In the genomic region with DNA sequence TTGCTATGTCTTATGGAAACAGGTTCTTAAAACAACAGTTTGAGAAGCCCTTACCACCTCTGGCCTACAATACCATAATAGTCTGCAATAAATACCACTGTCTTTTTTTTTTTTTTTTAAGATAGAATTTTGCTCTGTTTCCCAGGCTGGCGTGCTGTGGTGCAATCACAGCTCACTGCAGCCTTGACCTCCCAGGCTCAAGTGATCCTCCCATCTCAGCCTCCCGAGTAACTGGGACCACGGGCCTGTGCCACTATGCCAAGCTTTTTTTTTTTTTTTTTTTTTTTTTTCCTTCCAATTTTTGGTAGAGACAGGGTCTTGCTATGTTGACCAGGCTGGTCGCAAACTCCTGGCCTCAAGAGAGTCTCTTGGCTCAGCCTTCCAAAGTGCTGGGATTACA, we compare ENCODE assay signal across 21 cellular contexts. TPM values are rescaled to one million over a fixed set of nuclear protein-coding genes. Genes with fewer than 3 reads are reported as not detected.
DNase-seq lines count a peak whose midpoint lies in the region; ATAC-seq, FAIRE-seq and TF ChIP-seq lines count a peak whose summit lies in the region.
"Had no signal": no experiment of that assay in that cellular context is flagged by ENCODE, and none has a peak within 500 bp of the region (broad histone marks: within the 10 kb centered on the region; RNA-seq: fewer than 3 reads in every experiment).

No MANE protein-coding gene starts in this region.

- peaks cover 97% of the 10 kb centered on the region for H3K36me3 Mint-ChIP-seq in activated T-helper 17 cell treated with anti-CD3 and anti-CD28 coated beads, Interleukin-2, amount 50 U/mL, for 72 hours (ENCODE audit: low read depth)

- H3K27ac Mint-ChIP-seq in activated T-helper 17 cell treated with anti-CD3 and anti-CD28 coated beads, Interleukin-2, amount 50 U/mL, for 72 hours = peak overlapping the region; percentile 15
- H3K27ac Mint-ChIP-seq: B cell; CD4-positive, alpha-beta T cell; CD8-positive, alpha-beta T cell had no signal

- H3K79me2 ChIP-seq in PC-9 (ENCODE audit: low read depth) = peaks cover 12% of the 10 kb centered on the region; the same call in 1 of the 2 replicates

- H3K27me3 ChIP-seq in PC-9 (ENCODE audit: insufficient read depth, low read depth) (no peaks in the 10 kb centered on the region), gastroesophageal sphincter (no peaks in the 10 kb centered on the region)
- H3K27me3 ChIP-seq: BLaER1 treated with 17β-estradiol and CSF1 and Interleukin-3, amounts not matched to agents 10 nM and 100 nM had no signal

- H3K27me3 Mint-ChIP-seq in activated T-helper 17 cell treated with anti-CD3 and anti-CD28 coated beads, Interleukin-2, amount 50 U/mL, for 72 hours = no peaks in the 10 kb centered on the region
- H3K27me3 Mint-ChIP-seq: B cell; CD4-positive, alpha-beta T cell had no signal

- no peak for TF ChIP-seq EP300 in gastroesophageal sphincter (IDR thresholded peaks at IDR 0.05)

- H3K4me1 ChIP-seq in HEK293 (ENCODE audit: control insufficient read depth, insufficient read depth, low read length) = peaks cover 4% of the 10 kb centered on the region; the same call in 1 of the 2 replicates
- no peaks in the 10 kb centered on the region for H3K4me1 ChIP-seq in PC-9 (replicated peaks; ENCODE audit: insufficient read depth)
- H3K4me1 ChIP-seq in gastroesophageal sphincter = peaks cover 0 to 9% (median 0%) of the 10 kb centered on the region in 3 donors
- H3K4me1 ChIP-seq: A549 had no signal

- DNase-seq in PC-9 (no peak), 8988T (no peak)
- DNase-seq in activated naive CD4-positive, alpha-beta T cell treated with Interleukin-2 at 50 U/mL for 16 hours = no peak
- DNase-seq: AML-193; Caco-2; Calu3; CD4-positive, alpha-beta T cell; CD8-positive, alpha-beta T cell; DMS79 treated with DMSO at 0.1 percent for 48 hours; GF-D8 had no signal

- no peaks in the 10 kb centered on the region for H3K9me3 ChIP-seq in HEK293 (ENCODE audit: control insufficient read depth, insufficient read depth, low read depth, low read length)
- H3K9me3 ChIP-seq in PC-9 (ENCODE audit: insufficient read depth, low read depth) = no peaks in the 10 kb centered on the region
- no peaks in the 10 kb centered on the region for H3K9me3 ChIP-seq in gastroesophageal sphincter
- H3K9me3 ChIP-seq: A549; BLaER1 treated with 17β-estradiol and CSF1 and Interleukin-3, amounts not matched to agents 10 nM and 100 nM; Caco-2 had no signal

- H3K4me3 Mint-ChIP-seq in activated T-helper 17 cell treated with anti-CD3 and anti-CD28 coated beads, Interleukin-2, amount 50 U/mL, for 72 hours = no peak overlapping the region
- H3K4me3 Mint-ChIP-seq: B cell; CD4-positive, alpha-beta T cell; CD8-positive, alpha-beta T cell had no signal

- H4K20me1 ChIP-seq in PC-9 (ENCODE audit: insufficient read depth) = peaks cover 12% of the 10 kb centered on the region; the same call in 1 of the 2 replicates

- POLR2A ChIA-PET in HEK293 (lab: Yijun Ruan, JAX) (interaction anchor here (0.7 kb wide), 1 partner anchor 33 kb away, joined by 7 read pairs; no protein-coding TSS in a partner anchor), PC-9 (lab: Charles Lee; ENCODE audit: unreplicated experiment) (no interaction called here)

- H3K4me1 Mint-ChIP-seq in activated T-helper 17 cell treated with anti-CD3 and anti-CD28 coated beads, Interleukin-2, amount 50 U/mL, for 72 hours = peaks cover 11% of the 10 kb centered on the region

- no peaks in the 10 kb centered on the region for H3K9me2 ChIP-seq in PC-9 (ENCODE audit: insufficient read depth)

- no peak overlapping the region for H3K4me2 ChIP-seq in PC-9
- H3K4me2 ChIP-seq: A549; BLaER1 treated with 17β-estradiol and CSF1 and Interleukin-3, amounts not matched to agents 10 nM and 100 nM had no signal

- no peak for ATAC-seq in activated T-helper 17 cell treated with anti-CD3 and anti-CD28 coated beads, Interleukin-2, amount 50 U/mL, for 72 hours (replicated peaks)
- ATAC-seq in gastroesophageal sphincter = no peak
- ATAC-seq: A549; CD8-positive, alpha-beta T cell had no signal

- TSS peak; percentile 24 for BruUV-seq in PC-9 (replicated peaks; lab: Mats Ljungman, UMichigan)

- FAIRE-seq in islet of Langerhans (lab: Jason Lieb, UNC) = peak; percentile 36
- FAIRE-seq: A549, G401.6, GM12891, GM19239 had no signal

- intact Hi-C loops in PC-9 (cut with micrococcal nuclease; ENCODE audit: unreplicated experiment) = loop anchor here (10.0 kb wide), 1 partner anchor 158 kb away; no protein-coding TSS in a partner anchor

- H3F3A ChIP-seq in PC-9 (ENCODE audit: insufficient read depth, low read depth) = peaks cover 8% of the 10 kb centered on the region; the same call in 1 of the 2 replicates

- no peaks in the 10 kb centered on the region for H3K9me3 Mint-ChIP-seq in activated T-helper 17 cell treated with anti-CD3 and anti-CD28 coated beads, Interleukin-2, amount 50 U/mL, for 72 hours
- H3K9me3 Mint-ChIP-seq: CD4-positive, alpha-beta T cell; CD8-positive, alpha-beta T cell had no signal

- TF ChIP-seq POLR2A in gastroesophageal sphincter (IDR thresholded peaks at IDR 0.05) = no peak

- TF ChIP-seq CTCF in HEK293 (tag by site-specific recombination; IDR thresholded peaks at IDR 0.05) (no peak), PC-9 (conservative IDR thresholded peaks at IDR 0.05) (no peak), gastroesophageal sphincter (IDR thresholded peaks at IDR 0.05) (no peak)

- H3K27ac ChIP-seq in HEK293 (ENCODE audit: extremely low read depth, low read depth, low read length) (no peak overlapping the region), PC-9 (no peak overlapping the region), gastroesophageal sphincter (no peak overlapping the region)
- H3K27ac ChIP-seq: A549; BLaER1 treated with 17β-estradiol and CSF1 and Interleukin-3, amounts not matched to agents 10 nM and 100 nM; C4-2B had no signal

- WGBS in gastroesophageal sphincter (ENCODE audit: low coverage in 1 of 2), 2 donors = 85% methylated on average over 3 of the region's 4 CpGs; no CpG with 5 or more reads in 1 of the 2 donors

- H3K4me3 ChIP-seq in HEK293 (ENCODE audit: low read depth, low read length) (no peak overlapping the region), PC-9 (no peak overlapping the region), gastroesophageal sphincter (no peak overlapping the region)
- H3K4me3 ChIP-seq: A549; BLaER1 treated with 17β-estradiol and CSF1 and Interleukin-3, amounts not matched to agents 10 nM and 100 nM had no signal

- CTCF ChIA-PET in HEK293 (lab: Yijun Ruan, JAX) (no interaction called here), PC-9 (lab: Charles Lee) (interaction anchor here (0.6 kb wide), 2 partner anchors 12 to 30 kb away, joined by 3 to 6 read pairs; no protein-coding TSS in a partner anchor)

- no peak overlapping the region for H2AFZ ChIP-seq in PC-9

- H3K36me3 ChIP-seq in HEK293 (ENCODE audit: control insufficient read depth in 2 of 2, insufficient read depth in 1 of 2, low read length in 2 of 2) (peaks cover 60 to 84% of the 10 kb centered on the region in 2 experiments), PC-9 (ENCODE audit: low read depth) (peaks cover 25% of the 10 kb centered on the region), gastroesophageal sphincter (peaks cover 0 to 79% of the 10 kb centered on the region in 2 donors)

TF ChIP-seq in HEK293, 187 proteins besides CTCF, POLR2A, EP300 and RAD21:
- TF ChIP-seq ZNF707 (tag by site-specific recombination; IDR thresholded peaks at IDR 0.05) = no peak
- TF ChIP-seq, protein P1, sequence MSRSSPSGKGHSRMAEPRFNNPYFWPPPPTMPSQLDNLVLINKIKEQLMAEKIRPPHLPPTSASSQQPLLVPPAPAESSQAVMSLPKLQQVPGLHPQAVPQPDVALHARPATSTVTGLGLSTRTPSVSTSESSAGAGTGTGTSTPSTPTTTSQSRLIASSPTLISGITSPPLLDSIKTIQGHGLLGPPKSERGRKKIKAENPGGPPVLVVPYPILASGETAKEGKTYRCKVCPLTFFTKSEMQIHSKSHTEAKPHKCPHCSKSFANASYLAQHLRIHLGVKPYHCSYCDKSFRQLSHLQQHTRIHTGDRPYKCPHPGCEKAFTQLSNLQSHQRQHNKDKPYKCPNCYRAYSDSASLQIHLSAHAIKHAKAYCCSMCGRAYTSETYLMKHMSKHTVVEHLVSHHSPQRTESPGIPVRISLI (tag by site-specific recombination; IDR thresholded peaks at IDR 0.05) = peak; percentile 90

RNA-seq across cellular contexts. Expression of a gene that starts 37.0 kb away (rescaled TPM):
- total RNA-seq in PC-9 (2021) (59.5 and 64.5 TPM in 2 replicates), gastroesophageal sphincter (10 to 100 TPM; 55.0 to 87.6 (median 75.3) TPM)
- total RNA-seq in activated T-helper 17 cell treated with anti-CD3 and anti-CD28 coated beads, Interleukin-2, amount 50 U/mL, for 72 hours = 10 to 100 TPM; 33.3 to 72.3 TPM

RNA-seq across cellular contexts. Expression of a gene that starts 53.0 kb away (rescaled TPM):
- 4.4 and 4.5 TPM in 2 replicates for total RNA-seq in PC-9 (2021)
- 1 to 10 TPM; 1.8 to 2.9 TPM for total RNA-seq in activated T-helper 17 cell treated with anti-CD3 and anti-CD28 coated beads, Interleukin-2, amount 50 U/mL, for 72 hours
- total RNA-seq in gastroesophageal sphincter = 1 to 10 TPM in 2 of 4 donors, under 1 TPM in 2; 0.12 to 1.9 (median 0.74) TPM

RNA-seq across cellular contexts. Expression of a gene that starts 60.0 kb away (rescaled TPM):
- total RNA-seq in PC-9 (2021) (414 and 446 TPM in 2 replicates), gastroesophageal sphincter (100 to 1,000 TPM; 106 to 169 (median 128) TPM)
- 100 to 1,000 TPM; 219 to 408 TPM for total RNA-seq in activated T-helper 17 cell treated with anti-CD3 and anti-CD28 coated beads, Interleukin-2, amount 50 U/mL, for 72 hours
